ENCODE assay signal across 25 cellular contexts in the genomic region with DNA sequence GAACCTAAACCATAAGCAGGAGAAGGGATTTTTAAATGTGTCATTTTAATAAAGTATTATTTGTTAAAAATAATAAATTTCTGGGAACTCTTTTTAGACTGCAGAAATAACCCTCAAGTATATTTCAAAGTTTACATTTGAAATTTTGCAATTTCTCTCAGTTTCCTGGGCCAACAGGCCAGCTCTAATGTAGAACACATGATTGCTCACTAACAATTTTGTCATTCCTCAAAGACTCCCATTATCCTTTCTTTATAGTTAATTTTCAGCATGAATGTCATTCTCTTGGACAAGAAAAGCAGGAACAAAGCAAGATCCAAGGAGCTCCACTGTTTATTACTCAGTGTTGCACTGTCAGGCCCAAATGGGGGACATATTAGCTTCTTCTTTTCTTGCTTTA.
"Had no signal": no experiment of that assay in that cellular context is flagged by ENCODE, and none has a peak within 500 bp of the region (broad histone marks: within the 10 kb centered on the region; RNA-seq: fewer than 3 reads in every experiment).

No MANE protein-coding gene starts in this region.

- H3K79me2 ChIP-seq: parathyroid adenoma had no signal

- H3K4me3 ChIP-seq: neural progenitor cell, ovary, psoas muscle, right lobe of liver, sigmoid colon, stomach, thoracic aorta, thyroid gland, tibial nerve, upper lobe of left lung, vagina had no signal

- H3K4me2 ChIP-seq: neural progenitor cell had no signal

- ATAC-seq: natural killer cell; psoas muscle; right cardiac atrium; right lobe of liver; stimulated activated effector memory CD8-positive, alpha-beta T cell treated with anti-CD3 and anti-CD28 coated beads, Interleukin-12 subunit alpha, Interleukin-12 subunit beta, amount 100 ng/mL, for 72 hours; stimulated activated naive B cell treated with anti-CD40 and anti-IgM and Interleukin-4, amounts not matched to agents 10 μg/mL and 1 μg/mL and 100 μg/mL, for 72 hours had no signal

- H3K27me3 ChIP-seq: neural progenitor cell, ovary, right lobe of liver, sigmoid colon, stomach, thyroid gland, tibial nerve, upper lobe of left lung, vagina had no signal

- DNase-seq: natural killer cell; occipital lobe; ovary; posterior cingulate gyrus; psoas muscle; right cardiac atrium; right lobe of liver; sigmoid colon; small intestine; stimulated activated CD4-positive, alpha-beta T cell treated with anti-CD3 and anti-CD28 coated beads, Interleukin-15, amount 100 ng/mL, for 24 hours; stimulated activated CD4-positive, alpha-beta T cell treated with anti-CD3 and anti-CD28 coated beads, Interleukin-2, amount 100 ng/mL, for 24 hours; stimulated activated CD4-positive, alpha-beta T cell treated with anti-CD3 and anti-CD28 coated beads, Interleukin-2, amount 100 ng/mL, for 48 hours; stimulated activated CD4-positive, alpha-beta T cell treated with anti-CD3 and anti-CD28 coated beads, Interleukin-4, amount 100 ng/mL, for 24 hours; stimulated activated naive B cell treated with anti-CD40 and anti-IgM and Interleukin-4, amounts not matched to agents 10 μg/mL and 1 μg/mL and 100 μg/mL, for 72 hours; stimulated activated naive CD4-positive, alpha-beta T cell treated with Interleukin-2 at 50 U/mL for 16 hours; stomach; thyroid gland; trophoblast cell; upper lobe of left lung had no signal

- H3K9ac ChIP-seq: neural progenitor cell, parathyroid adenoma had no signal

- H3K9me3 ChIP-seq: ovary, psoas muscle, right lobe of liver, sigmoid colon, stomach, thoracic aorta, thyroid gland, tibial nerve, upper lobe of left lung, vagina had no signal

- H3K27ac ChIP-seq: neural progenitor cell, ovary, parathyroid adenoma, psoas muscle, right lobe of liver, sigmoid colon, stomach, thoracic aorta, thyroid gland, tibial nerve, upper lobe of left lung, vagina had no signal

- H3K4me1 ChIP-seq: neural progenitor cell, parathyroid adenoma, psoas muscle, right lobe of liver, sigmoid colon, stomach, tibial nerve, upper lobe of left lung, vagina had no signal

- H3K36me3 ChIP-seq: neural progenitor cell, ovary, right lobe of liver, sigmoid colon, stomach, thoracic aorta, thyroid gland, tibial nerve, upper lobe of left lung, vagina had no signal

- H2AFZ ChIP-seq: neural progenitor cell, parathyroid adenoma had no signal
